8 cellular contexts compared by ENCODE assay signal in genomic region chr20:30811896-30812671, GRCh38.
DNase-seq lines count a peak whose midpoint lies in the region; ATAC-seq and TF ChIP-seq lines count a peak whose summit lies in the region.

No MANE protein-coding gene starts in this region.

- POLR2A ChIA-PET in HEK293T (lab: Yijun Ruan, JAX): no interaction called here

- 54 to 72% (median 67%) methylated on average over 32 to 34 of the region's 34 CpGs for WGBS in spleen, 5 donors

- no peaks in the 10 kb centered on the region for H3K9me2 ChIP-seq in DOHH2 (replicated peaks; ENCODE audit: control insufficient read depth, low read length)

- TF ChIP-seq POLR2A in spleen (IDR thresholded peaks at IDR 0.05): no peak

- DNase-seq in HEK293T (ENCODE audit: extremely low spot score) (peak; percentile 14), RPMI7951 (ENCODE audit: low read depth) (peak; percentile 48), globus pallidus (ENCODE audit: low spot score) (peak; percentile 39), spleen (peak; percentile 87)

- no peaks in the 10 kb centered on the region for H4K20me1 ChIP-seq in DOHH2 (ENCODE audit: control insufficient read depth, insufficient read depth, low read depth, low read length)

- CTCF ChIA-PET in HEK293T (lab: Yijun Ruan, JAX): no interaction called here

- H3K36me3 ChIP-seq in DOHH2 (ENCODE audit: control insufficient read depth, low read length) (no peaks in the 10 kb centered on the region), spleen (no peaks in the 10 kb centered on the region)

- TF ChIP-seq CTCF in DOHH2 (IDR thresholded peaks at IDR 0.05; ENCODE audit: low read depth, low read length, poor library complexity, severe bottlenecking): no peak
- TF ChIP-seq CTCF in spleen (IDR thresholded peaks at IDR 0.05 in 8 of 11, conservative IDR thresholded peaks at IDR 0.05 in 3 of 11): no peak

- ATAC-seq in GM21526 (IDR thresholded peaks at IDR 0.05; ENCODE audit: low FRiP score, unreplicated experiment) (no peak), HG03135 (IDR thresholded peaks at IDR 0.05; ENCODE audit: unreplicated experiment) (no peak), HG02884 (IDR thresholded peaks at IDR 0.05; ENCODE audit: unreplicated experiment) (no peak)

- peak overlapping the region; percentile 34; the same call in 1 of the 2 replicates for H3K4me2 ChIP-seq in DOHH2 (ENCODE audit: low read length)

- peaks cover 34% of the 10 kb centered on the region for H3K9me3 ChIP-seq in DOHH2 (ENCODE audit: control insufficient read depth, insufficient read depth, low read length)
- peaks cover 0 to 52% (median 27%) of the 10 kb centered on the region in 8 donors for H3K9me3 ChIP-seq in spleen

- no peaks in the 10 kb centered on the region for H3F3A ChIP-seq in DOHH2 (ENCODE audit: control insufficient read depth, insufficient read depth)

- H3K4me1 ChIP-seq in DOHH2 (ENCODE audit: control insufficient read depth, low read length) (no peaks in the 10 kb centered on the region), spleen (no peaks in the 10 kb centered on the region)

- no peaks in the 10 kb centered on the region for H3K27me3 ChIP-seq in DOHH2 (ENCODE audit: control insufficient read depth, low read length)
- peaks cover 0 to 48% (median 0%) of the 10 kb centered on the region in 7 donors for H3K27me3 ChIP-seq in spleen (replicated peaks in 1 of 7)

- H3K27ac ChIP-seq in DOHH2 (ENCODE audit: low read depth, low read length) (peak overlapping the region; percentile 39), spleen (no peak overlapping the region)

- peak overlapping the region; percentile 50 for H3K4me3 ChIP-seq in DOHH2 (ENCODE audit: low read length)
- H3K4me3 ChIP-seq in spleen: no peak overlapping the region

- H3K79me2 ChIP-seq in DOHH2 (ENCODE audit: control insufficient read depth, low read length): no peaks in the 10 kb centered on the region

- intact Hi-C loops in spleen (cut with DNase I; ENCODE audit: low total_unique reads): no loop called here

TF ChIP-seq in HEK293T, 16 proteins besides CTCF, POLR2A, EP300 and RAD21:
- TF ChIP-seq PKNOX1 (IDR thresholded peaks at IDR 0.05) (no peak), ELF4 (IDR thresholded peaks at IDR 0.05) (no peak), L3MBTL2 (conservative IDR thresholded peaks at IDR 0.05) (no peak), TARDBP (IDR thresholded peaks at IDR 0.05) (no peak), BHLHE40 (IDR thresholded peaks at IDR 0.05; ENCODE audit: borderline replicate concordance) (no peak), FOXA1 (IDR thresholded peaks at IDR 0.05) (no peak), HDGF (IDR thresholded peaks at IDR 0.05; ENCODE audit: borderline replicate concordance) (no peak), ARNT (IDR thresholded peaks at IDR 0.05) (no peak), NFRKB (IDR thresholded peaks at IDR 0.05) (no peak), LEF1 (IDR thresholded peaks at IDR 0.05; ENCODE audit: borderline replicate concordance) (no peak), FOXM1 (IDR thresholded peaks at IDR 0.05; ENCODE audit: borderline replicate concordance) (no peak), FOXK2 (IDR thresholded peaks at IDR 0.05) (no peak), ZNF384 (IDR thresholded peaks at IDR 0.05) (no peak), SUZ12 (IDR thresholded peaks at IDR 0.05) (no peak)

Comparison
In these comparisons a context has a peak if more than half of its experiments do, and no peak if none do; other contexts are left out.
1. DNase-seq: peak in every context shown above with its lines; median percentile 87 in spleen; 48 in RPMI7951; 39 in globus pallidus; 14 in HEK293T.